ENCODE assay signal across 9 cellular contexts in the genomic region with DNA sequence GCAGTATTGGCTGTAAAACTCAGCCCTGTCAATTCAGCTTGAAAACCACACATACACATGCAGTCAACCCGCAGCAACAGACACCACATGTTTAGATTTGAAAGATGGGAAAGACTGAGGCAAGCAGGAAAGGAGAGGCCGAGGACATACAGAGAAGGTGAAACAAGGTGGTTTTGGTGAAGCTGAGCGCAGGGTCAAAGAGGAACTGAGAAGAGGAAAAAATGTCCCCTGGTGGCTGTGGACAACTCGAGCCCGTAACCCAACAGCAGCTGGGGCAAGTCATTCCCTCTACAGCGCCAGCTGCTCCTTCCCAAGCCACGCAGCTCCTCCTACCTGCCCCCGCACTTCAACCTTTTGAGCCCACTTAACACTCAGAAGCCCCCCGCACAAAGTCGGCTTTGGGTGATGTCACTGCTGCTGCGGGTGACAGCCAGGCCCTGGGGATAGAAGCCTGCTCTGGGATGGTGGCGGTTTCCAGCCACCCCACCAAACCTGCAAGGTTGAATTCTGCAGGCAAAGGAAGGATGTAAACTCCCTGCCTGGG.
DNase-seq lines count a peak whose midpoint lies in the region; ATAC-seq and TF ChIP-seq lines count a peak whose summit lies in the region.
"Had no signal": no experiment of that assay in that cellular context is flagged by ENCODE, and none has a peak within 500 bp of the region (broad histone marks: within the 10 kb centered on the region; RNA-seq: fewer than 3 reads in every experiment).

No MANE protein-coding gene starts in this region.

- peak; percentile 61 for ATAC-seq in HG02678 (IDR thresholded peaks at IDR 0.05; ENCODE audit: unreplicated experiment)
- ATAC-seq in stimulated activated naive B cell treated with anti-CD40 and anti-IgM and Interleukin-4, amounts not matched to agents 10 μg/mL and 1 μg/mL and 100 μg/mL, for 72 hours (replicated peaks) = peak; percentile 91

- no peaks in the 10 kb centered on the region for H3K9me3 ChIP-seq in OCI-LY7 (ENCODE audit: low read length)

- H3K27ac ChIP-seq in OCI-LY7 (ENCODE audit: low read depth, low read length, poor library complexity, severe bottlenecking) = peak overlapping the region; percentile 11

- H3K9me2 ChIP-seq in OCI-LY7 (ENCODE audit: insufficient read depth, low read length) = no peaks in the 10 kb centered on the region

- peak overlapping the region; percentile 16 for H3K27ac Mint-ChIP-seq in stimulated activated naive B cell treated with anti-CD40 and anti-IgM and Interleukin-4, amounts not matched to agents 10 μg/mL and 1 μg/mL and 100 μg/mL, for 72 hours
- H3K27ac Mint-ChIP-seq in activated CD4-positive, alpha-beta memory T cell treated with anti-CD3 and anti-CD28 coated beads, Interleukin-2, amount 10 ng/mL, durations not matched to agents 7 days and 5 days = no peak overlapping the region

- H3K4me3 ChIP-seq in OCI-LY7 (ENCODE audit: low read depth, low read length, poor library complexity, severe bottlenecking) = peak overlapping the region; percentile 4

- peaks cover 9% of the 10 kb centered on the region; the same call in 1 of the 2 replicates for H3K79me2 ChIP-seq in OCI-LY7 (ENCODE audit: insufficient read depth, low read depth, low read length)

- no peaks in the 10 kb centered on the region for H4K20me1 ChIP-seq in OCI-LY7 (ENCODE audit: insufficient read depth, low read length)

- DNase-seq in OCI-LY7 (ENCODE audit: low spot score) = peak; percentile 66
- peak; percentile 49 for DNase-seq in stimulated activated naive B cell treated with anti-CD40 and anti-IgM and Interleukin-4, amounts not matched to agents 10 μg/mL and 1 μg/mL and 100 μg/mL, for 72 hours
- no peak for DNase-seq in cerebellar nuclear complex (lab: John Stamatoyannopoulos, UW)
- no peak for DNase-seq in activated CD4-positive, alpha-beta memory T cell treated with anti-CD3 and anti-CD28 coated beads, Interleukin-2, amount 10 ng/mL, durations not matched to agents 7 days and 5 days
- no peak for DNase-seq in HK-2 (ENCODE audit: unreplicated experiment)
- DNase-seq: activated CD4-positive, alpha-beta T cell treated with anti-CD3 and anti-CD28 coated beads, Interleukin-2, amount 50 U/mL, for 1 hour; IMR-90 had no signal

- in situ Hi-C loops in GM18951 (cut with MboI; ENCODE audit: low sequenced_read_pairs, unreplicated experiment) = no loop called here

- H3K9me3 Mint-ChIP-seq in stimulated activated naive B cell treated with anti-CD40 and anti-IgM and Interleukin-4, amounts not matched to agents 10 μg/mL and 1 μg/mL and 100 μg/mL, for 72 hours = no peaks in the 10 kb centered on the region
- no peaks in the 10 kb centered on the region for H3K9me3 Mint-ChIP-seq in activated CD4-positive, alpha-beta memory T cell treated with anti-CD3 and anti-CD28 coated beads, Interleukin-2, amount 10 ng/mL, durations not matched to agents 7 days and 5 days

- peaks cover 39 to 40% of the 10 kb centered on the region in 2 donors for H3K4me1 Mint-ChIP-seq in stimulated activated naive B cell treated with anti-CD40 and anti-IgM and Interleukin-4, amounts not matched to agents 10 μg/mL and 1 μg/mL and 100 μg/mL, for 72 hours
- H3K4me1 Mint-ChIP-seq in activated CD4-positive, alpha-beta memory T cell treated with anti-CD3 and anti-CD28 coated beads, Interleukin-2, amount 10 ng/mL, durations not matched to agents 7 days and 5 days = peaks cover 4% of the 10 kb centered on the region

- H3K4me2 ChIP-seq in OCI-LY7 (ENCODE audit: low read length) = peak overlapping the region; percentile 54

- peaks cover 39% of the 10 kb centered on the region for H3K4me1 ChIP-seq in OCI-LY7 (ENCODE audit: insufficient read depth, low read length, poor library complexity, severe bottlenecking)

- peaks cover 17% of the 10 kb centered on the region; the same call in 1 of the 2 replicates for H3K36me3 ChIP-seq in OCI-LY7 (ENCODE audit: insufficient read depth, low read length)

- intact Hi-C loops in OCI-LY7 (cut with micrococcal nuclease; ENCODE audit: unreplicated experiment) = no loop called here

- CTCF ChIA-PET in OCI-LY7 (lab: Charles Lee; ENCODE audit: unreplicated experiment) = interaction anchor here (0.6 kb wide), 1 partner anchor 52 kb away, joined by 3 read pairs; no protein-coding TSS in a partner anchor
- CTCF ChIA-PET in activated CD4-positive, alpha-beta memory T cell treated with anti-CD3 and anti-CD28 coated beads, Interleukin-2, amount 10 ng/mL, durations not matched to agents 7 days and 5 days (lab: Charles Lee) = no interaction called here

- TF ChIP-seq CTCF in OCI-LY7 (conservative IDR thresholded peaks at IDR 0.05; ENCODE audit: low read length) = no peak

- TF ChIP-seq POLR2A in GM18951 (IDR thresholded peaks at IDR 0.05; ENCODE audit: extremely low read depth, insufficient read depth, insufficient read length) = peak; percentile 36

- H3K4me3 Mint-ChIP-seq in stimulated activated naive B cell treated with anti-CD40 and anti-IgM and Interleukin-4, amounts not matched to agents 10 μg/mL and 1 μg/mL and 100 μg/mL, for 72 hours = peak overlapping the region in 1 of 2 donors; percentile 20
- no peak overlapping the region for H3K4me3 Mint-ChIP-seq in activated CD4-positive, alpha-beta memory T cell treated with anti-CD3 and anti-CD28 coated beads, Interleukin-2, amount 10 ng/mL, durations not matched to agents 7 days and 5 days

- peaks cover 0 to 4% of the 10 kb centered on the region in 2 donors for H3K36me3 Mint-ChIP-seq in stimulated activated naive B cell treated with anti-CD40 and anti-IgM and Interleukin-4, amounts not matched to agents 10 μg/mL and 1 μg/mL and 100 μg/mL, for 72 hours
- H3K36me3 Mint-ChIP-seq in activated CD4-positive, alpha-beta memory T cell treated with anti-CD3 and anti-CD28 coated beads, Interleukin-2, amount 10 ng/mL, durations not matched to agents 7 days and 5 days (ENCODE audit: low read depth) = no peaks in the 10 kb centered on the region

- H2AFZ ChIP-seq in OCI-LY7 (ENCODE audit: low read length) = no peak overlapping the region

- POLR2A ChIA-PET in OCI-LY7 (lab: Charles Lee) = interaction anchor here (0.6 to 0.9 kb wide), 2 partner anchors 59 to 1010 kb away, joined by 3 read pairs; no protein-coding TSS in a partner anchor
- POLR2A ChIA-PET in activated CD4-positive, alpha-beta memory T cell treated with anti-CD3 and anti-CD28 coated beads, Interleukin-2, amount 10 ng/mL, durations not matched to agents 7 days and 5 days (lab: Charles Lee) = no interaction called here

- no TSS peak for BruUV-seq in OCI-LY7 (replicated peaks; lab: Mats Ljungman, UMichigan)

- H3K27me3 Mint-ChIP-seq in stimulated activated naive B cell treated with anti-CD40 and anti-IgM and Interleukin-4, amounts not matched to agents 10 μg/mL and 1 μg/mL and 100 μg/mL, for 72 hours = peaks cover 48 to 58% of the 10 kb centered on the region in 2 donors
- H3K27me3 Mint-ChIP-seq in activated CD4-positive, alpha-beta memory T cell treated with anti-CD3 and anti-CD28 coated beads, Interleukin-2, amount 10 ng/mL, durations not matched to agents 7 days and 5 days = peaks cover 51% of the 10 kb centered on the region

Comparison
In these comparisons a context has a peak if more than half of its experiments do, and no peak if none do; other contexts are left out.
1. DNase-seq: peak in OCI-LY7 (single experiment) and stimulated activated naive B cell treated with anti-CD40 and anti-IgM and Interleukin-4, amounts not matched to agents 10 μg/mL and 1 μg/mL and 100 μg/mL, for 72 hours (single experiment); none in cerebellar nuclear complex (0 of 2), activated CD4-positive, alpha-beta memory T cell treated with anti-CD3 and anti-CD28 coated beads, Interleukin-2, amount 10 ng/mL, durations not matched to agents 7 days and 5 days (single experiment) and HK-2 (single experiment).